1 cellular context compared by ENCODE assay signal in genomic region chr4:1767770-1768366, GRCh38.
TF ChIP-seq lines count a peak whose summit lies in the region.

No MANE protein-coding gene starts in this region.

TF ChIP-seq in HepG2, 621 proteins besides CTCF, POLR2A, EP300 and RAD21 (continued from another document):
- TF ChIP-seq, protein P1, sequence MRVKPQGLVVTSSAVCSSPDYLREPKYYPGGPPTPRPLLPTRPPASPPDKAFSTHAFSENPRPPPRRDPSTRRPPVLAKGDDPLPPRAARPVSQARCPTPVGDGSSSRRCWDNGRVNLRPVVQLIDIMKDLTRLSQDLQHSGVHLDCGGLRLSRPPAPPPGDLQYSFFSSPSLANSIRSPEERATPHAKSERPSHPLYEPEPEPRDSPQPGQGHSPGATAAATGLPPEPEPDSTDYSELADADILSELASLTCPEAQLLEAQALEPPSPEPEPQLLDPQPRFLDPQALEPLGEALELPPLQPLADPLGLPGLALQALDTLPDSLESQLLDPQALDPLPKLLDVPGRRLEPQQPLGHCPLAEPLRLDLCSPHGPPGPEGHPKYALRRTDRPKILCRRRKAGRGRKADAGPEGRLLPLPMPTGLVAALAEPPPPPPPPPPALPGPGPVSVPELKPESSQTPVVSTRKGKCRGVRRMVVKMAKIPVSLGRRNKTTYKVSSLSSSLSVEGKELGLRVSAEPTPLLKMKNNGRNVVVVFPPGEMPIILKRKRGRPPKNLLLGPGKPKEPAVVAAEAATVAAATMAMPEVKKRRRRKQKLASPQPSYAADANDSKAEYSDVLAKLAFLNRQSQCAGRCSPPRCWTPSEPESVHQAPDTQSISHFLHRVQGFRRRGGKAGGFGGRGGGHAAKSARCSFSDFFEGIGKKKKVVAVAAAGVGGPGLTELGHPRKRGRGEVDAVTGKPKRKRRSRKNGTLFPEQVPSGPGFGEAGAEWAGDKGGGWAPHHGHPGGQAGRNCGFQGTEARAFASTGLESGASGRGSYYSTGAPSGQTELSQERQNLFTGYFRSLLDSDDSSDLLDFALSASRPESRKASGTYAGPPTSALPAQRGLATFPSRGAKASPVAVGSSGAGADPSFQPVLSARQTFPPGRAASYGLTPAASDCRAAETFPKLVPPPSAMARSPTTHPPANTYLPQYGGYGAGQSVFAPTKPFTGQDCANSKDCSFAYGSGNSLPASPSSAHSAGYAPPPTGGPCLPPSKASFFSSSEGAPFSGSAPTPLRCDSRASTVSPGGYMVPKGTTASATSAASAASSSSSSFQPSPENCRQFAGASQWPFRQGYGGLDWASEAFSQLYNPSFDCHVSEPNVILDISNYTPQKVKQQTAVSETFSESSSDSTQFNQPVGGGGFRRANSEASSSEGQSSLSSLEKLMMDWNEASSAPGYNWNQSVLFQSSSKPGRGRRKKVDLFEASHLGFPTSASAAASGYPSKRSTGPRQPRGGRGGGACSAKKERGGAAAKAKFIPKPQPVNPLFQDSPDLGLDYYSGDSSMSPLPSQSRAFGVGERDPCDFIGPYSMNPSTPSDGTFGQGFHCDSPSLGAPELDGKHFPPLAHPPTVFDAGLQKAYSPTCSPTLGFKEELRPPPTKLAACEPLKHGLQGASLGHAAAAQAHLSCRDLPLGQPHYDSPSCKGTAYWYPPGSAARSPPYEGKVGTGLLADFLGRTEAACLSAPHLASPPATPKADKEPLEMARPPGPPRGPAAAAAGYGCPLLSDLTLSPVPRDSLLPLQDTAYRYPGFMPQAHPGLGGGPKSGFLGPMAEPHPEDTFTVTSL (CRISPR knock-in tag; IDR thresholded peaks at IDR 0.05; ENCODE audit: borderline replicate concordance), result no peak
- TF ChIP-seq ZNF263 (CRISPR knock-in tag; IDR thresholded peaks at IDR 0.05), result no peak
- no peak for TF ChIP-seq ZNF607 (CRISPR knock-in tag; IDR thresholded peaks at IDR 0.05; ENCODE audit: borderline replicate concordance)
- no peak for TF ChIP-seq HINFP (CRISPR knock-in tag; IDR thresholded peaks at IDR 0.05; ENCODE audit: low read depth)
- no peak for TF ChIP-seq CEBPG (CRISPR knock-in tag; IDR thresholded peaks at IDR 0.05)
- no peak for TF ChIP-seq MBD4 (IDR thresholded peaks at IDR 0.05; ENCODE audit: borderline replicate concordance, low read length)
- TF ChIP-seq ZNF816 (CRISPR knock-in tag; IDR thresholded peaks at IDR 0.05; ENCODE audit: borderline replicate concordance), result no peak
- TF ChIP-seq ZNF777 (CRISPR knock-in tag; IDR thresholded peaks at IDR 0.05), result 0 out of 2 replicates have a peak, but pooled peaks have one; percentile 26
- peak; percentile 62; the same call in 1 of the 2 replicates for TF ChIP-seq ZNF121 (CRISPR knock-in tag; IDR thresholded peaks at IDR 0.05)
- TF ChIP-seq SMAD9 (CRISPR knock-in tag; IDR thresholded peaks at IDR 0.05), result no peak
- TF ChIP-seq, protein P2, sequence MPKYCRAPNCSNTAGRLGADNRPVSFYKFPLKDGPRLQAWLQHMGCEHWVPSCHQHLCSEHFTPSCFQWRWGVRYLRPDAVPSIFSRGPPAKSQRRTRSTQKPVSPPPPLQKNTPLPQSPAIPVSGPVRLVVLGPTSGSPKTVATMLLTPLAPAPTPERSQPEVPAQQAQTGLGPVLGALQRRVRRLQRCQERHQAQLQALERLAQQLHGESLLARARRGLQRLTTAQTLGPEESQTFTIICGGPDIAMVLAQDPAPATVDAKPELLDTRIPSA (CRISPR knock-in tag; IDR thresholded peaks at IDR 0.05; ENCODE audit: borderline replicate concordance), result no peak
- TF ChIP-seq MTA1 (CRISPR knock-in tag; IDR thresholded peaks at IDR 0.05; ENCODE audit: borderline replicate concordance), result 0 out of 2 replicates have a peak, but pooled peaks have one; percentile 1
- TF ChIP-seq MED8 (CRISPR knock-in tag; IDR thresholded peaks at IDR 0.05; ENCODE audit: insufficient replicate concordance), result no peak
- TF ChIP-seq ZNF44 (CRISPR knock-in tag; IDR thresholded peaks at IDR 0.05), result no peak
- no peak for TF ChIP-seq ZNF343 (CRISPR knock-in tag; IDR thresholded peaks at IDR 0.05)
- TF ChIP-seq ZBTB1 (CRISPR knock-in tag; IDR thresholded peaks at IDR 0.05; ENCODE audit: borderline replicate concordance), result no peak
- TF ChIP-seq ATRX (CRISPR knock-in tag; IDR thresholded peaks at IDR 0.05; ENCODE audit: borderline replicate concordance), result no peak
- TF ChIP-seq JUN (CRISPR knock-in tag; IDR thresholded peaks at IDR 0.05), result no peak
- 0 out of 2 replicates have a peak, but pooled peaks have one; percentile 32 for TF ChIP-seq GATAD2A (CRISPR knock-in tag; IDR thresholded peaks at IDR 0.05)
- TF ChIP-seq ZNF160 (CRISPR knock-in tag; IDR thresholded peaks at IDR 0.05), result no peak
- peak; percentile 71; the same call in 1 of the 2 replicates for TF ChIP-seq ZBTB7A (CRISPR knock-in tag; IDR thresholded peaks at IDR 0.05)
- no peak for TF ChIP-seq HNF4A (CRISPR knock-in tag; IDR thresholded peaks at IDR 0.05)
- TF ChIP-seq RBM39 (IDR thresholded peaks at IDR 0.05; ENCODE audit: low read depth, low read length, poor library complexity, severe bottlenecking), result no peak
- TF ChIP-seq ZNF468 (CRISPR knock-in tag; IDR thresholded peaks at IDR 0.05), result no peak
- no peak for TF ChIP-seq SNAI1 (CRISPR knock-in tag; IDR thresholded peaks at IDR 0.05; ENCODE audit: borderline replicate concordance)
- TF ChIP-seq ATAD3A (CRISPR knock-in tag; IDR thresholded peaks at IDR 0.05), result no peak
- no peak for TF ChIP-seq ZFP62 (CRISPR knock-in tag; IDR thresholded peaks at IDR 0.05)
- TF ChIP-seq ZNF253 (CRISPR knock-in tag; IDR thresholded peaks at IDR 0.05; ENCODE audit: borderline replicate concordance), result no peak
- TF ChIP-seq MXD4 (CRISPR knock-in tag; IDR thresholded peaks at IDR 0.05), result no peak
- no peak for TF ChIP-seq RARG (CRISPR knock-in tag; IDR thresholded peaks at IDR 0.05; ENCODE audit: low read depth)
- no peak for TF ChIP-seq ZNF564 (CRISPR knock-in tag; IDR thresholded peaks at IDR 0.05)
- no peak for TF ChIP-seq KDM6A (CRISPR knock-in tag; IDR thresholded peaks at IDR 0.05; ENCODE audit: low read depth)
- TF ChIP-seq ZNF567 (CRISPR knock-in tag; IDR thresholded peaks at IDR 0.05; ENCODE audit: borderline replicate concordance), result no peak
- TF ChIP-seq NFIC (IDR thresholded peaks at IDR 0.05; ENCODE audit: low read length), result no peak
